ENCODE assay signal across 17 cellular contexts in the genomic region with DNA sequence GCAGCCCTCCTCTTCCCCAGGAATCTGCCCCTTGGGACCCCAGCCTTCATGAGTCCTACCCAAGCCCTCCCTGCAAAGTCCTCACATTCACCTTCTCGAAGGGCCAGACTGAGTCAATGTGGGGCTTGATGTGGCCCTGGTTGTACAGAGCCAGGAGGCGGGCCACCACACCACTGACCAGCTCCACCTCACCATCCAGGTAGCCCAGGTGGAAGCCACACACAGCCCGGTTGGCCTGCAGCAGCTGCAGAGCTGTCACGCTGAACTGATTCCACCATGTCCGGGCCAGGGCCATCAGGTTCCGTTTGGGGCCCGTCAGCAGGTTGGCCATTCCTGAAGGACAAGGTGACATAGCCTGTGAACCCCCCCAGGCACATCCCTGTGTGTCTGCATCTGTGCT. TPM values are rescaled to one million over a fixed set of nuclear protein-coding genes. Genes with fewer than 3 reads are reported as not detected.
A peak's percentile ranks its signal among the peaks of the same experiment; 100 is the strongest.
DNase-seq lines count a peak whose midpoint lies in the region; ATAC-seq and TF ChIP-seq lines count a peak whose summit lies in the region.
"Had no signal": no experiment of that assay in that cellular context is flagged by ENCODE, and none has a peak within 500 bp of the region (broad histone marks: within the 10 kb centered on the region; RNA-seq: fewer than 3 reads in every experiment).

No MANE protein-coding gene starts in this region.

- POLR2A ChIA-PET in RWPE1 (lab: Yijun Ruan, JAX; ENCODE audit: low non-redundant PET), result no interaction called here

- H3K9me3 ChIP-seq in lower lobe of right lung (no peaks in the 10 kb centered on the region), stomach (no peaks in the 10 kb centered on the region)
- H3K9me3 ChIP-seq: HAP-1, mucosa of descending colon, thoracic aorta had no signal

- no peaks in the 10 kb centered on the region for H3K27me3 Mint-ChIP-seq in type B pancreatic cell
- H3K27me3 Mint-ChIP-seq: progenitor cell of endocrine pancreas had no signal

- peaks cover 81% of the 10 kb centered on the region for H3K4me1 ChIP-seq in lower lobe of right lung
- peaks cover 54 to 81% (median 57%) of the 10 kb centered on the region in 4 donors for H3K4me1 ChIP-seq in stomach

- DNase-seq in RWPE1 (ENCODE audit: low spot score), result no peak
- no peak for DNase-seq in lower lobe of right lung
- no peak for DNase-seq in stomach
- no peak for DNase-seq in cerebellum (ENCODE audit: low spot score)
- DNase-seq in SKM-1 treated with dmso at 0.1 percent for 144 hours (lab: John Stamatoyannopoulos, UW; ENCODE audit: unreplicated experiment), result no peak
- no peak for DNase-seq in type B pancreatic cell (ENCODE audit: extremely low spot score, unreplicated experiment)
- DNase-seq: activated CD4-positive, CD25-positive, alpha-beta regulatory T cell; caudate nucleus; glutamatergic neuron; mucosa of descending colon; MV-4-11; NCI-H2107 had no signal

- no peak overlapping the region for H3K27ac Mint-ChIP-seq in type B pancreatic cell
- H3K27ac Mint-ChIP-seq: progenitor cell of endocrine pancreas had no signal

- TF ChIP-seq EP300 in stomach (IDR thresholded peaks at IDR 0.05), result no peak

- TF ChIP-seq CTCF in RWPE1 (conservative IDR thresholded peaks at IDR 0.05; ENCODE audit: low read depth) (no peak), lower lobe of right lung (IDR thresholded peaks at IDR 0.05) (no peak), stomach (IDR thresholded peaks at IDR 0.05) (no peak), type B pancreatic cell (conservative IDR thresholded peaks at IDR 0.05) (no peak)

- H3K27me3 ChIP-seq in lower lobe of right lung (ENCODE audit: low read depth), result no peaks in the 10 kb centered on the region
- no peaks in the 10 kb centered on the region for H3K27me3 ChIP-seq in stomach

- intact Hi-C loops in lower lobe of right lung (cut with DNase I), result no loop called here
- intact Hi-C loops in stomach (cut with DNase I; ENCODE audit: low total_unique reads), result no loop called here

- no peak overlapping the region for H3K4me3 ChIP-seq in lower lobe of right lung
- no peak overlapping the region for H3K4me3 ChIP-seq in stomach
- H3K4me3 ChIP-seq: HAP-1, mucosa of descending colon, thoracic aorta had no signal

- peak; percentile 19 for TF ChIP-seq POLR2A in GM19099 (IDR thresholded peaks at IDR 0.05; ENCODE audit: extremely low read depth, insufficient read length, low read depth)
- no peak for TF ChIP-seq POLR2A in stomach (IDR thresholded peaks at IDR 0.05)

- H3K36me3 Mint-ChIP-seq in type B pancreatic cell, result peaks cover 11% of the 10 kb centered on the region

- H3K36me3 ChIP-seq in lower lobe of right lung, result peaks cover 70% of the 10 kb centered on the region
- peaks cover 29 to 68% (median 62%) of the 10 kb centered on the region in 4 donors for H3K36me3 ChIP-seq in stomach

- H3K27ac ChIP-seq in RWPE1 (peak overlapping the region; percentile 52), lower lobe of right lung (peak overlapping the region; percentile 53), stomach (peak overlapping the region in 4 of 5 donors; percentile 55 to 76 (median 65))
- H3K27ac ChIP-seq: thoracic aorta had no signal

- ATAC-seq in lower lobe of right lung, result no peak
- ATAC-seq: mucosa of descending colon, Panc1 had no signal

- CTCF ChIA-PET in RWPE1 (lab: Yijun Ruan, JAX), result no interaction called here

- WGBS in stomach, 5 donors, result 81 to 97% (median 86%) methylated on average over 4 to 7 of the region's 7 CpGs

- no peak overlapping the region for H3K4me3 Mint-ChIP-seq in type B pancreatic cell

- H3K4me1 Mint-ChIP-seq in type B pancreatic cell (ENCODE audit: unreplicated experiment), result peaks cover 37% of the 10 kb centered on the region

- H3K9me3 Mint-ChIP-seq in type B pancreatic cell, result no peaks in the 10 kb centered on the region

RNA-seq across cellular contexts. Expression of gene VAT1, which starts 6.0 kb away (rescaled TPM):
- total RNA-seq in lower lobe of right lung (382 TPM), stomach (10 to 100 TPM in 4 of 5 donors, 1 to 10 TPM in 1; 8.2 to 71.7 (median 55.8) TPM), cerebellum (43.5 TPM), type B pancreatic cell (ENCODE audit: low replicate concordance) (167 and 274 TPM in 2 replicates)
- polyA plus RNA-seq in stomach, result 10 to 100 TPM; 26.5 to 73.6 (median 65.7) TPM

RNA-seq across cellular contexts. Expression of gene RND2, which starts 8.8 kb away (rescaled TPM):
- 0.53 TPM for total RNA-seq in lower lobe of right lung
- total RNA-seq in stomach, result 1 to 10 TPM in 3 of 5 donors, under 1 TPM in 1, not detected in 1; 0.37 to 5.8 (median 2.1) TPM
- polyA plus RNA-seq in stomach, result 1 to 10 TPM in 2 of 3 donors, under 1 TPM in 1; 0.50 to 1.2 (median 1.2) TPM
- total RNA-seq in cerebellum, result 8.9 TPM
- total RNA-seq in type B pancreatic cell (ENCODE audit: low replicate concordance), result 3.3 and 7.1 TPM in 2 replicates

RNA-seq across cellular contexts. Expression of gene IFI35, which starts 9.6 kb away (rescaled TPM):
- total RNA-seq in lower lobe of right lung, result 61.5 TPM
- total RNA-seq in stomach, result 100 to 1,000 TPM in 1 of 5 donors, 10 to 100 TPM in 2, 1 to 10 TPM in 2; 4.0 to 145 (median 19.5) TPM
- polyA plus RNA-seq in stomach, result 10 to 100 TPM; 37.6 to 53.0 (median 46.4) TPM
- 2.0 TPM for total RNA-seq in cerebellum
- total RNA-seq in type B pancreatic cell (ENCODE audit: low replicate concordance), result 6.6 and 8.8 TPM in 2 replicates

RNA-seq across cellular contexts. Expression of gene RPL27, which starts 18.0 kb away (rescaled TPM):
- total RNA-seq in lower lobe of right lung, result 810 TPM
- total RNA-seq in stomach, result 1,000 to 10,000 TPM in 3 of 5 donors, 100 to 1,000 TPM in 2; 251 to 1,639 (median 1,099) TPM
- polyA plus RNA-seq in stomach, result 1,000 to 10,000 TPM; 2,693 to 4,199 (median 4,058) TPM
- total RNA-seq in cerebellum, result 484 TPM
- total RNA-seq in type B pancreatic cell (ENCODE audit: low replicate concordance), result 1,148 and 1,194 TPM in 2 replicates

RNA-seq across cellular contexts. Expression of gene RUNDC1, which starts 35.9 kb away (rescaled TPM):
- 17.1 TPM for total RNA-seq in lower lobe of right lung
- 10 to 100 TPM; 12.9 to 51.6 (median 15.2) TPM for total RNA-seq in stomach
- 1 to 10 TPM; 5.8 to 7.1 (median 6.6) TPM for polyA plus RNA-seq in stomach
- 14.6 TPM for total RNA-seq in cerebellum
- total RNA-seq in type B pancreatic cell (ENCODE audit: low replicate concordance), result 18.2 and 19.7 TPM in 2 replicates
